ENCODE assay signal across 17 cellular contexts in the genomic region with DNA sequence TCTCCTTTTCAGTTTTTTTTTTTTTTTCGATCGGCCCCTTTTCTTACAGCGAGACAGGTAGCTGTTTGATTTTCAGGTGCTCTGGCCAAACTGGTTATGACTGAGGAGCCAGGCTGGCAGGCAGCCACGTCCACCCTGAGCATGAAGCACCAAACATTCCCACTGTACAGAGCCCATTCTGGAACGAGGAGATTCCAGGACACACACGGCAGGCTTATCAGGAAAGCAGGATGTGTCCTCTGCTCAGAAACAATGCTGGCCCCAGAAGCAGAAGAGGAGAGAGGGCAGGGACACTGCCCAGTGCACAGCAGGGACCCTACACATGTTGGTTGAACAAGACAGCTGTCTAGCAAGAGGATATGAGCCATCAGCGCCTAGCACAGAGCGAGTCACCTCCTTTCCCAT.
A peak's percentile ranks its signal among the peaks of the same experiment; 100 is the strongest.
DNase-seq lines count a peak whose midpoint lies in the region; TF ChIP-seq lines count a peak whose summit lies in the region.
"Had no signal": no experiment of that assay in that cellular context is flagged by ENCODE, and none has a peak within 500 bp of the region (broad histone marks: within the 10 kb centered on the region; RNA-seq: fewer than 3 reads in every experiment).

No MANE protein-coding gene starts in this region.

- H3K27me3 Mint-ChIP-seq in nephron progenitor cell (ENCODE audit: low read depth, poor library complexity), result peaks cover 22% of the 10 kb centered on the region

- H3K9me3 Mint-ChIP-seq in nephron progenitor cell, result peaks cover 11% of the 10 kb centered on the region
- H3K9me3 Mint-ChIP-seq: memory B cell had no signal

- H3K4me1 Mint-ChIP-seq in nephron progenitor cell, result peaks cover 1% of the 10 kb centered on the region
- H3K4me1 Mint-ChIP-seq: memory B cell had no signal

- DNase-seq in NCI-H1092 treated with DMSO at 0.1 percent for 48 hours (lab: John Stamatoyannopoulos, UW) (peak; percentile 1), NCI-H1092 (lab: John Stamatoyannopoulos, UW) (no peak), T47D (ENCODE audit: low read depth in 1 of 2, low spot score in 1 of 2) (peak; percentile 41 to 61), nephron progenitor cell (no peak), GM19238 (ENCODE audit: insufficient read length, low spot score) (no peak), DMS 273 (lab: John Stamatoyannopoulos, UW; ENCODE audit: unreplicated experiment) (no peak)
- DNase-seq: 8988T; activated CD8-positive, alpha-beta memory T cell treated with anti-CD3 and anti-CD28 coated beads, Interleukin-2, amount 50 U/mL, for 4 hours; activated naive CD4-positive, alpha-beta T cell; brain microvascular endothelial cell; EL; H7; MV-4-11; NCI-H446 treated with DMSO at 0.1 percent for 48 hours; OCI-M1; stimulated activated CD4-positive, alpha-beta T cell treated with anti-CD3 and anti-CD28 coated beads, Interleukin-4, amount 100 ng/mL, for 1 hour had no signal

- no peaks in the 10 kb centered on the region for H3K36me3 Mint-ChIP-seq in nephron progenitor cell (ENCODE audit: low read depth)
- H3K36me3 Mint-ChIP-seq: memory B cell had no signal

- in situ Hi-C loops in T47D (cut with HindIII; ENCODE audit: low pct_unique_long_range_greater_than_20kb, low sequenced_read_pairs), result no loop called here

- TF ChIP-seq CTCF in nephron progenitor cell (IDR thresholded peaks at IDR 0.05), result no peak

- H3K4me3 Mint-ChIP-seq in nephron progenitor cell, result no peak overlapping the region
- H3K4me3 Mint-ChIP-seq: memory B cell had no signal

- peak overlapping the region; percentile 2 for H3K27ac Mint-ChIP-seq in nephron progenitor cell
- H3K27ac Mint-ChIP-seq: memory B cell had no signal

Comparison
In these comparisons a context has a peak if more than half of its experiments do, and no peak if none do; other contexts are left out.
1. DNase-seq: peak in NCI-H1092 treated with DMSO at 0.1 percent for 48 hours (single experiment) and T47D (2 of 2); none in NCI-H1092 (single experiment), nephron progenitor cell (single experiment), GM19238 (single experiment) and DMS 273 (single experiment).